In the genomic region with DNA sequence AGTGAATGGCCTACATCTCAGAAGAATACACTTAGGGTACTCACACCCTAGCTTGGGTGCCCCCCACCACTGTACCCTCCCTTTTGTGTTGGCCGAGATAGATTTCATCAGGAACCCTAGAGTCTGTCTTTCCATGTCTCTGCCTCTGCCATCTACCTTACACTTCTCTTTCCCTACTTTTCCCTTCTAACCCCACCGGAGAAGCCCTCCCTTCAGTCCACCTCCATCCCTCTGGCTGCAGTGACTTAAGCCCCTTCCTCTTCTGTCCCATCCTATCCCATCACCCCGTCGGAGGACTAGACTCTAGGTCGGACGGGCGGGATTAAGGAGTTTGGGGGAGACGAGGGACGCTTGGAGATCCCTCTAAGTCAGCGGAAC, we compare ENCODE assay signal across 2 cellular contexts.
TF ChIP-seq lines count a peak whose summit lies in the region.

No MANE protein-coding gene starts in this region.

TF ChIP-seq in A549, 52 proteins besides CTCF, POLR2A, EP300 and RAD21:
- TF ChIP-seq TFCP2L1 (CRISPR knock-in tag; IDR thresholded peaks at IDR 0.05): 0 out of 2 replicates have a peak, but pooled peaks have one; percentile 51
- TF ChIP-seq JUNB (IDR thresholded peaks at IDR 0.05): no peak

TF ChIP-seq in IMR-90, 13 proteins besides CTCF, POLR2A, EP300 and RAD21:
- TF ChIP-seq CEBPB (IDR thresholded peaks at IDR 0.05; ENCODE audit: low read depth, low read length) (no peak), MAFK (IDR thresholded peaks at IDR 0.05; ENCODE audit: low read depth, low read length) (no peak), RCOR1 (IDR thresholded peaks at IDR 0.05; ENCODE audit: insufficient replicate concordance, low read length) (no peak), RFX5 (IDR thresholded peaks at IDR 0.05; ENCODE audit: low read depth, low read length) (no peak), BHLHE40 (IDR thresholded peaks at IDR 0.05; ENCODE audit: low read depth, low read length) (no peak), FOS (IDR thresholded peaks at IDR 0.05; ENCODE audit: low read depth, low read length) (no peak), SMC3 (IDR thresholded peaks at IDR 0.05; ENCODE audit: low read depth, low read length) (no peak), CHD1 (IDR thresholded peaks at IDR 0.05; ENCODE audit: low read depth, low read length) (no peak), MAZ (IDR thresholded peaks at IDR 0.05; ENCODE audit: borderline replicate concordance, low read depth, low read length) (no peak), NFE2L2 (IDR thresholded peaks at IDR 0.05; ENCODE audit: low read depth, low read length) (no peak), MXI1 (IDR thresholded peaks at IDR 0.05; ENCODE audit: borderline replicate concordance, low read depth, low read length) (no peak)
- TF ChIP-seq, protein P1, sequence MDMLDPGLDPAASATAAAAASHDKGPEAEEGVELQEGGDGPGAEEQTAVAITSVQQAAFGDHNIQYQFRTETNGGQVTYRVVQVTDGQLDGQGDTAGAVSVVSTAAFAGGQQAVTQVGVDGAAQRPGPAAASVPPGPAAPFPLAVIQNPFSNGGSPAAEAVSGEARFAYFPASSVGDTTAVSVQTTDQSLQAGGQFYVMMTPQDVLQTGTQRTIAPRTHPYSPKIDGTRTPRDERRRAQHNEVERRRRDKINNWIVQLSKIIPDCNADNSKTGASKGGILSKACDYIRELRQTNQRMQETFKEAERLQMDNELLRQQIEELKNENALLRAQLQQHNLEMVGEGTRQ (IDR thresholded peaks at IDR 0.05; ENCODE audit: low read depth, low read length): no peak
TF ChIP-seq in IMR-90: peak in this region for 0.
